Comparison of ENCODE assay signal across 12 cellular contexts in the genomic region with DNA sequence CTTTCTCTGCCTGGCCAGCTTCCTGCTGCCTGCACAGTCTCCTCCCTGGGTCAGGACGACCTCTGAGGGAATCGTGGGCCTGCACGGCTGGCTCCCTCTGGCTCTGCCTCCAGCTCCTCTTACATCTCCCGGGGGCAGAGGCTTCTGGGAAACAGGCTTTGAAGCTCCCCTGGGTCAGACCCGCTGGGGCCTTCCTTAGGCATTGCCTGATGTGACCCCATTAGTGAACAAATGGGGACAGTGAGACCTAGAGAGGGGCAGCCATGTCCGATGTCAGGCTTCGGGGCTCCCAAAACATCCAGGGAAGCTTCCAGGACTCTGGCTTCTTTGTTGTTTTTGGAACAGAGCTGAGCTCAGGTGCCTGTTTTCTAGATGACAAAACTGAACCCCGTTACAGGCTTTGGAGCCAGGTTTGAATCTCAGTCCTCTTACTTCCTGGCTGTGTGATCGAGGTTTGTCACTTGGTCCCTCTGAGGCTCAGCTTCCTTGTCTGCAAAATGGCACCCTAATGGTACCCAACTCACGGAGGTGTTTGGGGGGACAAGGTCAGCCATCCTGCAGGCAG.
DNase-seq lines count a peak whose midpoint lies in the region; ATAC-seq and TF ChIP-seq lines count a peak whose summit lies in the region.
"Had no signal": no experiment of that assay in that cellular context is flagged by ENCODE, and none has a peak within 500 bp of the region (broad histone marks: within the 10 kb centered on the region; RNA-seq: fewer than 3 reads in every experiment).

No MANE protein-coding gene starts in this region.

- H2AFZ ChIP-seq in GM23338 (peak overlapping the region; percentile 95), neural progenitor cell (replicated peaks) (no peak overlapping the region)

- CTCF ChIA-PET in activated CD4-positive, alpha-beta memory T cell treated with anti-CD3 and anti-CD28 coated beads, Interleukin-2, amount 10 ng/mL, durations not matched to agents 7 days and 5 days (lab: Charles Lee) = interaction anchor here (1.0 to 2.7 kb wide), 4 partner anchors 53 to 302 kb away, joined by 3 to 9 read pairs (median 4); partner anchors contain the start of gene CEBPB

- H3K27me3 ChIP-seq in GM23338 (ENCODE audit: insufficient read depth) = no peaks in the 10 kb centered on the region
- no peaks in the 10 kb centered on the region for H3K27me3 ChIP-seq in right atrium auricular region
- no peaks in the 10 kb centered on the region for H3K27me3 ChIP-seq in skeletal muscle tissue (ENCODE audit: control insufficient read depth in 3 of 3, insufficient read depth in 3 of 3, low read length in 3 of 3)
- no peaks in the 10 kb centered on the region for H3K27me3 ChIP-seq in neural progenitor cell
- no peaks in the 10 kb centered on the region for H3K27me3 ChIP-seq in effector memory CD4-positive, alpha-beta T cell (replicated peaks; ENCODE audit: control insufficient read depth, insufficient read depth, low read length, poor library complexity, severe bottlenecking)

- no peak overlapping the region for H3K27ac ChIP-seq in GM23338 (ENCODE audit: low read depth)
- H3K27ac ChIP-seq in right atrium auricular region = peak overlapping the region; percentile 70 to 84
- H3K27ac ChIP-seq in skeletal muscle tissue (ENCODE audit: low read depth, low read length) = peak overlapping the region; percentile 82
- no peak overlapping the region for H3K27ac ChIP-seq in neural progenitor cell
- no peak overlapping the region for H3K27ac ChIP-seq in effector memory CD4-positive, alpha-beta T cell (ENCODE audit: insufficient read depth, low read length, poor library complexity, severe bottlenecking)

- H3K79me2 ChIP-seq in GM23338 (replicated peaks; ENCODE audit: insufficient read depth) (no peaks in the 10 kb centered on the region), neural progenitor cell (ENCODE audit: low read depth) (no peaks in the 10 kb centered on the region)

- H3K9ac ChIP-seq in skeletal muscle tissue (ENCODE audit: low read depth in 1 of 3, low read length in 3 of 3) = peak overlapping the region in 2 of 3 donors; percentile 11 to 64
- H3K9ac ChIP-seq in neural progenitor cell = no peak overlapping the region

- ATAC-seq in GM23338 (no peak), GM21526 (IDR thresholded peaks at IDR 0.05; ENCODE audit: low FRiP score, unreplicated experiment) (no peak), GM21528 (IDR thresholded peaks at IDR 0.05; ENCODE audit: low FRiP score, unreplicated experiment) (no peak)

- POLR2A ChIA-PET in activated CD4-positive, alpha-beta memory T cell treated with anti-CD3 and anti-CD28 coated beads, Interleukin-2, amount 10 ng/mL, durations not matched to agents 7 days and 5 days (lab: Charles Lee) = interaction anchor here (0.8 to 2.7 kb wide), 7 partner anchors 8 to 101 kb away, joined by 3 to 21 read pairs (median 4); partner anchors contain the start of gene CEBPB

- H4K20me1 ChIP-seq in GM23338 (replicated peaks; ENCODE audit: insufficient read depth) (no peaks in the 10 kb centered on the region), neural progenitor cell (ENCODE audit: low read depth) (no peaks in the 10 kb centered on the region)

- H3K4me3 Mint-ChIP-seq in GM23338 (no peak overlapping the region), neural progenitor cell (no peak overlapping the region)
- no peak overlapping the region for H3K4me3 Mint-ChIP-seq in activated CD4-positive, alpha-beta memory T cell treated with anti-CD3 and anti-CD28 coated beads, Interleukin-2, amount 10 ng/mL, durations not matched to agents 7 days and 5 days
- H3K4me3 Mint-ChIP-seq: activated naive CD8-positive, alpha-beta T cell treated with anti-CD3 and anti-CD28 coated beads, Interleukin-2, amount 10 ng/mL, durations not matched to agents 7 days and 5 days had no signal

- no peak overlapping the region for H3K27ac Mint-ChIP-seq in GM23338
- peak overlapping the region; percentile 49 for H3K27ac Mint-ChIP-seq in activated CD4-positive, alpha-beta memory T cell treated with anti-CD3 and anti-CD28 coated beads, Interleukin-2, amount 10 ng/mL, durations not matched to agents 7 days and 5 days
- H3K27ac Mint-ChIP-seq in neural progenitor cell = no peak overlapping the region

- H3K4me2 ChIP-seq in GM23338 (no peak overlapping the region), neural progenitor cell (no peak overlapping the region)

- H3K4me1 ChIP-seq in GM23338 (ENCODE audit: insufficient read depth) (no peaks in the 10 kb centered on the region), right atrium auricular region (peaks cover 0 to 48% of the 10 kb centered on the region in 2 donors), skeletal muscle tissue (ENCODE audit: control insufficient read depth in 3 of 3, insufficient read depth in 3 of 3, low read length in 3 of 3) (peaks cover 33 to 55% (median 51%) of the 10 kb centered on the region in 3 donors), neural progenitor cell (peaks cover 8% of the 10 kb centered on the region)
- H3K4me1 ChIP-seq in effector memory CD4-positive, alpha-beta T cell (ENCODE audit: control insufficient read depth, insufficient read depth, low read length, poor library complexity, severe bottlenecking) = peaks cover 3% of the 10 kb centered on the region

- H3K36me3 ChIP-seq in GM23338 (ENCODE audit: insufficient read depth) (no peaks in the 10 kb centered on the region), right atrium auricular region (no peaks in the 10 kb centered on the region), skeletal muscle tissue (ENCODE audit: control insufficient read depth in 3 of 3, insufficient read depth in 3 of 3, low read length in 3 of 3) (no peaks in the 10 kb centered on the region), neural progenitor cell (no peaks in the 10 kb centered on the region)
- no peaks in the 10 kb centered on the region for H3K36me3 ChIP-seq in effector memory CD4-positive, alpha-beta T cell (ENCODE audit: control insufficient read depth, insufficient read depth, low read length)

- H3K4me1 Mint-ChIP-seq in GM23338 (peaks cover 15% of the 10 kb centered on the region), neural progenitor cell (peaks cover 20% of the 10 kb centered on the region)
- peaks cover 44% of the 10 kb centered on the region for H3K4me1 Mint-ChIP-seq in activated CD4-positive, alpha-beta memory T cell treated with anti-CD3 and anti-CD28 coated beads, Interleukin-2, amount 10 ng/mL, durations not matched to agents 7 days and 5 days

- no peaks in the 10 kb centered on the region; the same call in 1 of the 2 replicates for H3F3A ChIP-seq in GM23338 (replicated peaks; ENCODE audit: low read depth)
- H3F3A ChIP-seq in neural progenitor cell (ENCODE audit: low read depth) = peaks cover 6% of the 10 kb centered on the region

- H3K27me3 Mint-ChIP-seq in GM23338 (ENCODE audit: insufficient read depth, low read depth, poor library complexity) = peaks cover 6% of the 10 kb centered on the region
- H3K27me3 Mint-ChIP-seq in activated CD4-positive, alpha-beta memory T cell treated with anti-CD3 and anti-CD28 coated beads, Interleukin-2, amount 10 ng/mL, durations not matched to agents 7 days and 5 days = no peaks in the 10 kb centered on the region
- peaks cover 10% of the 10 kb centered on the region for H3K27me3 Mint-ChIP-seq in neural progenitor cell (ENCODE audit: insufficient read depth, low read depth)

- TF ChIP-seq CTCF in GM23338 (conservative IDR thresholded peaks at IDR 0.05; ENCODE audit: low read depth in 2 of 2) = no peak
- no peak for TF ChIP-seq CTCF in right atrium auricular region (IDR thresholded peaks at IDR 0.05)
- TF ChIP-seq CTCF in neural progenitor cell (IDR thresholded peaks at IDR 0.05) = no peak

- DNase-seq in GM23338 (ENCODE audit: low spot score) (no peak), right atrium auricular region (ENCODE audit: low spot score) (no peak), neural progenitor cell (ENCODE audit: low spot score) (no peak)
- no peak for DNase-seq in activated CD4-positive, alpha-beta memory T cell treated with anti-CD3 and anti-CD28 coated beads, Interleukin-2, amount 10 ng/mL, durations not matched to agents 7 days and 5 days
- DNase-seq in effector memory CD4-positive, alpha-beta T cell = no peak
- DNase-seq: activated naive CD8-positive, alpha-beta T cell treated with anti-CD3 and anti-CD28 coated beads, Interleukin-2, amount 10 ng/mL, durations not matched to agents 7 days and 5 days; head of caudate nucleus; NCI-H1417 treated with DMSO at 0.1 percent for 48 hours; stimulated activated naive CD8-positive, alpha-beta T cell treated with anti-CD3 and anti-CD28 coated beads, Interleukin-15, amount 100 ng/mL, for 72 hours had no signal

- no peaks in the 10 kb centered on the region for H3K9me2 ChIP-seq in GM23338 (ENCODE audit: insufficient read depth)

- H3K36me3 Mint-ChIP-seq in GM23338 (ENCODE audit: low read depth) (no peaks in the 10 kb centered on the region; the same call in 2 of the 3 replicates), neural progenitor cell (no peaks in the 10 kb centered on the region)
- no peaks in the 10 kb centered on the region for H3K36me3 Mint-ChIP-seq in activated CD4-positive, alpha-beta memory T cell treated with anti-CD3 and anti-CD28 coated beads, Interleukin-2, amount 10 ng/mL, durations not matched to agents 7 days and 5 days (ENCODE audit: low read depth)
- H3K36me3 Mint-ChIP-seq: activated naive CD8-positive, alpha-beta T cell treated with anti-CD3 and anti-CD28 coated beads, Interleukin-2, amount 10 ng/mL, durations not matched to agents 7 days and 5 days had no signal

- H3K4me3 ChIP-seq in GM23338 (no peak overlapping the region), right atrium auricular region (no peak overlapping the region), skeletal muscle tissue (ENCODE audit: low read length in 3 of 3) (peak overlapping the region in 1 of 3 donors; percentile 20), neural progenitor cell (no peak overlapping the region)
- no peak overlapping the region for H3K4me3 ChIP-seq in effector memory CD4-positive, alpha-beta T cell (ENCODE audit: insufficient read depth, low read depth, low read length, poor library complexity, severe bottlenecking)

- H3K9me3 ChIP-seq in right atrium auricular region (no peaks in the 10 kb centered on the region), skeletal muscle tissue (ENCODE audit: control insufficient read depth in 3 of 3, low read length in 3 of 3) (no peaks in the 10 kb centered on the region), neural progenitor cell (ENCODE audit: low read depth) (no peaks in the 10 kb centered on the region)
- no peaks in the 10 kb centered on the region for H3K9me3 ChIP-seq in effector memory CD4-positive, alpha-beta T cell (ENCODE audit: control insufficient read depth, low read length)

- H3K9me3 Mint-ChIP-seq in GM23338 (no peaks in the 10 kb centered on the region; the same call in 2 of the 3 replicates), neural progenitor cell (no peaks in the 10 kb centered on the region)
- no peaks in the 10 kb centered on the region for H3K9me3 Mint-ChIP-seq in activated CD4-positive, alpha-beta memory T cell treated with anti-CD3 and anti-CD28 coated beads, Interleukin-2, amount 10 ng/mL, durations not matched to agents 7 days and 5 days
- H3K9me3 Mint-ChIP-seq: activated naive CD8-positive, alpha-beta T cell treated with anti-CD3 and anti-CD28 coated beads, Interleukin-2, amount 10 ng/mL, durations not matched to agents 7 days and 5 days; stimulated activated naive CD8-positive, alpha-beta T cell treated with anti-CD3 and anti-CD28 coated beads, Interleukin-15, amount 100 ng/mL, for 72 hours had no signal

TF ChIP-seq in GM23338, 12 proteins besides CTCF, POLR2A, EP300 and RAD21 (continues in another document):
- no peak for TF ChIP-seq EZH2phosphoT487 (IDR thresholded peaks at IDR 0.05; ENCODE audit: unreplicated experiment)

Comparison
In these comparisons a context has a peak if more than half of its experiments do, and no peak if none do; other contexts are left out.
1. H3K27ac ChIP-seq: peak in right atrium auricular region (2 of 2) and skeletal muscle tissue (single experiment); none in GM23338 (single experiment), neural progenitor cell (single experiment) and effector memory CD4-positive, alpha-beta T cell (single experiment).